17 cellular contexts compared by ENCODE assay signal in genomic region chr12:10268037-10268436, GRCh38. TPM values are rescaled to one million over a fixed set of nuclear protein-coding genes. Genes with fewer than 3 reads are reported as not detected.
"Had no signal": no experiment of that assay in that cellular context is flagged by ENCODE, and none has a peak within 500 bp of the region (broad histone marks: within the 10 kb centered on the region; RNA-seq: fewer than 3 reads in every experiment).

No MANE protein-coding gene starts in this region.

- H3K9me3 ChIP-seq: heart left ventricle, pancreas had no signal

- ATAC-seq: esophagus mucosa; heart left ventricle; left colon; naive thymus-derived CD4-positive, alpha-beta T cell; pancreas; right cardiac atrium had no signal

- H3K4me3 ChIP-seq: dorsolateral prefrontal cortex, heart left ventricle, neural progenitor cell, pancreas had no signal

- DNase-seq: cortex of kidney; dorsolateral prefrontal cortex; effector memory CD4-positive, alpha-beta T cell; heart left ventricle; hippocampal formation; left colon; naive thymus-derived CD4-positive, alpha-beta T cell; occipital lobe; pancreas; right cardiac atrium; small intestine; stimulated activated CD4-positive, alpha-beta T cell treated with anti-CD3 and anti-CD28 coated beads, Interleukin-12 subunit alpha, Interleukin-12 subunit beta, amount 100 ng/mL, for 4 hours; stimulated activated CD4-positive, alpha-beta T cell treated with anti-CD3 and anti-CD28 coated beads, Interleukin-2, amount 100 ng/mL, for 48 hours; stimulated activated naive CD4-positive, alpha-beta T cell treated with Interleukin-2 at 50 U/mL for 16 hours; trophoblast cell had no signal

- H3K4me1 ChIP-seq: heart left ventricle, neural progenitor cell, pancreas had no signal

- H3K9ac ChIP-seq: neural progenitor cell had no signal

- H3K27ac ChIP-seq: dorsolateral prefrontal cortex, heart left ventricle, neural progenitor cell, pancreas had no signal

- H3K27me3 ChIP-seq: dorsolateral prefrontal cortex, heart left ventricle, neural progenitor cell, pancreas had no signal

- H3K36me3 ChIP-seq: heart left ventricle, neural progenitor cell, pancreas had no signal

- H3K4me2 ChIP-seq: neural progenitor cell had no signal

- H2AFZ ChIP-seq: neural progenitor cell had no signal

RNA-seq across cellular contexts. Expression of gene KLRD1, which starts 39.6 kb away (rescaled TPM):
- total RNA-seq: esophagus mucosa had no signal
